Comparison of ENCODE assay signal across 30 cellular contexts in genomic region chrX:28223991-28224390, GRCh38.
"Had no signal": no experiment of that assay in that cellular context is flagged by ENCODE, and none has a peak within 500 bp of the region (broad histone marks: within the 10 kb centered on the region; RNA-seq: fewer than 3 reads in every experiment).

No MANE protein-coding gene starts in this region.

- H3K4me1 ChIP-seq: left lung, lower lobe of right lung, pancreas, prostate gland, stomach, suprapubic skin, tibial artery, upper lobe of right lung had no signal

- H3K4me3 Mint-ChIP-seq: immature natural killer cell; naive B cell; natural killer cell; stimulated activated naive B cell treated with anti-CD40 and anti-IgM and Interleukin-4, amounts not matched to agents 10 μg/mL and 1 μg/mL and 100 μg/mL, for 72 hours had no signal

- H3K9me3 ChIP-seq: left lung, lower lobe of right lung, pancreas, prostate gland, stomach, suprapubic skin, thoracic aorta, tibial artery, upper lobe of right lung had no signal

- H3K27me3 Mint-ChIP-seq: naive B cell; stimulated activated naive B cell treated with anti-CD40 and anti-IgM and Interleukin-4, amounts not matched to agents 10 μg/mL and 1 μg/mL and 100 μg/mL, for 72 hours had no signal

- H3K4me1 Mint-ChIP-seq: immature natural killer cell; naive B cell; natural killer cell; stimulated activated naive B cell treated with anti-CD40 and anti-IgM and Interleukin-4, amounts not matched to agents 10 μg/mL and 1 μg/mL and 100 μg/mL, for 72 hours had no signal

- FAIRE-seq: kidney, urothelium cell line had no signal

- H3K27me3 ChIP-seq: left lung, pancreas, stomach, suprapubic skin, tibial artery, upper lobe of right lung had no signal

- H3K36me3 Mint-ChIP-seq: immature natural killer cell; naive B cell; natural killer cell; stimulated activated naive B cell treated with anti-CD40 and anti-IgM and Interleukin-4, amounts not matched to agents 10 μg/mL and 1 μg/mL and 100 μg/mL, for 72 hours had no signal

- H3K36me3 ChIP-seq: left lung, lower lobe of right lung, pancreas, prostate gland, stomach, suprapubic skin, thoracic aorta, tibial artery, upper lobe of right lung had no signal

- DNase-seq: hypothalamus; immature natural killer cell; kidney; left colon; left lung; lower lobe of right lung; mammary epithelial cell; mesenchymal stem cell; naive B cell; natural killer cell; nucleus accumbens; pancreas; posterior cingulate gyrus; retina; right cardiac atrium; stimulated activated CD4-positive, alpha-beta T cell treated with anti-CD3 and anti-CD28 coated beads, Interleukin-12 subunit alpha, Interleukin-12 subunit beta, amount 100 ng/mL, for 4 hours; stimulated activated CD4-positive, alpha-beta T cell treated with anti-CD3 and anti-CD28 coated beads, Interleukin-15, amount 100 ng/mL, for 24 hours; stimulated activated CD4-positive, alpha-beta T cell treated with anti-CD3 and anti-CD28 coated beads, Interleukin-2, amount 100 ng/mL, for 24 hours; stimulated activated CD4-positive, alpha-beta T cell treated with anti-CD3 and anti-CD28 coated beads, Interleukin-4, amount 100 ng/mL, for 1 hour; stimulated activated naive B cell treated with anti-CD40 and anti-IgM and Interleukin-4, amounts not matched to agents 10 μg/mL and 1 μg/mL and 100 μg/mL, for 72 hours; stimulated activated naive CD8-positive, alpha-beta T cell treated with anti-CD3 and anti-CD28 coated beads, Interleukin-15, Interleukin-2, amounts not matched to agents 100 U/mL and 50 U/mL, for 24 hours; stomach; tibial artery; trophoblast cell; upper lobe of right lung had no signal

- H3K27ac Mint-ChIP-seq: immature natural killer cell; naive B cell; natural killer cell; stimulated activated naive B cell treated with anti-CD40 and anti-IgM and Interleukin-4, amounts not matched to agents 10 μg/mL and 1 μg/mL and 100 μg/mL, for 72 hours had no signal

- H3K4me3 ChIP-seq: left lung, lower lobe of right lung, pancreas, prostate gland, skin epidermis, stomach, suprapubic skin, thoracic aorta, tibial artery, upper lobe of right lung had no signal
